ENCODE assay signal across 1 cellular context in the genomic region with DNA sequence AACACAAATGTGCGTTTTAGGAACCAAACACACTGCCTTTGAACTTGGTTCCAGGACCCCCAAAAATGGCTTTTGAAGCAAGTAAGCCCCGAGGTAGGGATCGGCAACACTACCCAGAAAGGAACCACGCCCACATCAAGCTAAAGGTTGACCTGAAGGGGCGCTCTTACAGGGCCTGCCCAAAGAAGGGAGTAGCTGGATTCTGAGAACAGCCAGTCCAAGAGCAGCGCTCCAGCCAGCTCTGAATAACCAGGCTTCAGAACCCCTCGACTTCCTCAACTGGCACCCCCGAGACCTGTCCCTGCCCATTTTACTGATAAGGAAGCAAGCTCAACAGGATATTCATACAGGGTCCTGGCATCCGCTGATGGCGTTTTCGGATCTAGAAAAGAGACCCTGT.
TF ChIP-seq lines count a peak whose summit lies in the region.

No MANE protein-coding gene starts in this region.

TF ChIP-seq in K562, 482 proteins besides CTCF, POLR2A, EP300 and RAD21:
- TF ChIP-seq KLF13 (tag; IDR thresholded peaks at IDR 0.05; ENCODE audit: borderline replicate concordance, low read depth): peak; percentile 84
- TF ChIP-seq, protein P1, sequence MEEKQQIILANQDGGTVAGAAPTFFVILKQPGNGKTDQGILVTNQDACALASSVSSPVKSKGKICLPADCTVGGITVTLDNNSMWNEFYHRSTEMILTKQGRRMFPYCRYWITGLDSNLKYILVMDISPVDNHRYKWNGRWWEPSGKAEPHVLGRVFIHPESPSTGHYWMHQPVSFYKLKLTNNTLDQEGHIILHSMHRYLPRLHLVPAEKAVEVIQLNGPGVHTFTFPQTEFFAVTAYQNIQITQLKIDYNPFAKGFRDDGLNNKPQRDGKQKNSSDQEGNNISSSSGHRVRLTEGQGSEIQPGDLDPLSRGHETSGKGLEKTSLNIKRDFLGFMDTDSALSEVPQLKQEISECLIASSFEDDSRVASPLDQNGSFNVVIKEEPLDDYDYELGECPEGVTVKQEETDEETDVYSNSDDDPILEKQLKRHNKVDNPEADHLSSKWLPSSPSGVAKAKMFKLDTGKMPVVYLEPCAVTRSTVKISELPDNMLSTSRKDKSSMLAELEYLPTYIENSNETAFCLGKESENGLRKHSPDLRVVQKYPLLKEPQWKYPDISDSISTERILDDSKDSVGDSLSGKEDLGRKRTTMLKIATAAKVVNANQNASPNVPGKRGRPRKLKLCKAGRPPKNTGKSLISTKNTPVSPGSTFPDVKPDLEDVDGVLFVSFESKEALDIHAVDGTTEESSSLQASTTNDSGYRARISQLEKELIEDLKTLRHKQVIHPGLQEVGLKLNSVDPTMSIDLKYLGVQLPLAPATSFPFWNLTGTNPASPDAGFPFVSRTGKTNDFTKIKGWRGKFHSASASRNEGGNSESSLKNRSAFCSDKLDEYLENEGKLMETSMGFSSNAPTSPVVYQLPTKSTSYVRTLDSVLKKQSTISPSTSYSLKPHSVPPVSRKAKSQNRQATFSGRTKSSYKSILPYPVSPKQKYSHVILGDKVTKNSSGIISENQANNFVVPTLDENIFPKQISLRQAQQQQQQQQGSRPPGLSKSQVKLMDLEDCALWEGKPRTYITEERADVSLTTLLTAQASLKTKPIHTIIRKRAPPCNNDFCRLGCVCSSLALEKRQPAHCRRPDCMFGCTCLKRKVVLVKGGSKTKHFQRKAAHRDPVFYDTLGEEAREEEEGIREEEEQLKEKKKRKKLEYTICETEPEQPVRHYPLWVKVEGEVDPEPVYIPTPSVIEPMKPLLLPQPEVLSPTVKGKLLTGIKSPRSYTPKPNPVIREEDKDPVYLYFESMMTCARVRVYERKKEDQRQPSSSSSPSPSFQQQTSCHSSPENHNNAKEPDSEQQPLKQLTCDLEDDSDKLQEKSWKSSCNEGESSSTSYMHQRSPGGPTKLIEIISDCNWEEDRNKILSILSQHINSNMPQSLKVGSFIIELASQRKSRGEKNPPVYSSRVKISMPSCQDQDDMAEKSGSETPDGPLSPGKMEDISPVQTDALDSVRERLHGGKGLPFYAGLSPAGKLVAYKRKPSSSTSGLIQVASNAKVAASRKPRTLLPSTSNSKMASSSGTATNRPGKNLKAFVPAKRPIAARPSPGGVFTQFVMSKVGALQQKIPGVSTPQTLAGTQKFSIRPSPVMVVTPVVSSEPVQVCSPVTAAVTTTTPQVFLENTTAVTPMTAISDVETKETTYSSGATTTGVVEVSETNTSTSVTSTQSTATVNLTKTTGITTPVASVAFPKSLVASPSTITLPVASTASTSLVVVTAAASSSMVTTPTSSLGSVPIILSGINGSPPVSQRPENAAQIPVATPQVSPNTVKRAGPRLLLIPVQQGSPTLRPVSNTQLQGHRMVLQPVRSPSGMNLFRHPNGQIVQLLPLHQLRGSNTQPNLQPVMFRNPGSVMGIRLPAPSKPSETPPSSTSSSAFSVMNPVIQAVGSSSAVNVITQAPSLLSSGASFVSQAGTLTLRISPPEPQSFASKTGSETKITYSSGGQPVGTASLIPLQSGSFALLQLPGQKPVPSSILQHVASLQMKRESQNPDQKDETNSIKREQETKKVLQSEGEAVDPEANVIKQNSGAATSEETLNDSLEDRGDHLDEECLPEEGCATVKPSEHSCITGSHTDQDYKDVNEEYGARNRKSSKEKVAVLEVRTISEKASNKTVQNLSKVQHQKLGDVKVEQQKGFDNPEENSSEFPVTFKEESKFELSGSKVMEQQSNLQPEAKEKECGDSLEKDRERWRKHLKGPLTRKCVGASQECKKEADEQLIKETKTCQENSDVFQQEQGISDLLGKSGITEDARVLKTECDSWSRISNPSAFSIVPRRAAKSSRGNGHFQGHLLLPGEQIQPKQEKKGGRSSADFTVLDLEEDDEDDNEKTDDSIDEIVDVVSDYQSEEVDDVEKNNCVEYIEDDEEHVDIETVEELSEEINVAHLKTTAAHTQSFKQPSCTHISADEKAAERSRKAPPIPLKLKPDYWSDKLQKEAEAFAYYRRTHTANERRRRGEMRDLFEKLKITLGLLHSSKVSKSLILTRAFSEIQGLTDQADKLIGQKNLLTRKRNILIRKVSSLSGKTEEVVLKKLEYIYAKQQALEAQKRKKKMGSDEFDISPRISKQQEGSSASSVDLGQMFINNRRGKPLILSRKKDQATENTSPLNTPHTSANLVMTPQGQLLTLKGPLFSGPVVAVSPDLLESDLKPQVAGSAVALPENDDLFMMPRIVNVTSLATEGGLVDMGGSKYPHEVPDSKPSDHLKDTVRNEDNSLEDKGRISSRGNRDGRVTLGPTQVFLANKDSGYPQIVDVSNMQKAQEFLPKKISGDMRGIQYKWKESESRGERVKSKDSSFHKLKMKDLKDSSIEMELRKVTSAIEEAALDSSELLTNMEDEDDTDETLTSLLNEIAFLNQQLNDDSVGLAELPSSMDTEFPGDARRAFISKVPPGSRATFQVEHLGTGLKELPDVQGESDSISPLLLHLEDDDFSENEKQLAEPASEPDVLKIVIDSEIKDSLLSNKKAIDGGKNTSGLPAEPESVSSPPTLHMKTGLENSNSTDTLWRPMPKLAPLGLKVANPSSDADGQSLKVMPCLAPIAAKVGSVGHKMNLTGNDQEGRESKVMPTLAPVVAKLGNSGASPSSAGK (IDR thresholded peaks at IDR 0.05): no peak
- TF ChIP-seq, protein P2, sequence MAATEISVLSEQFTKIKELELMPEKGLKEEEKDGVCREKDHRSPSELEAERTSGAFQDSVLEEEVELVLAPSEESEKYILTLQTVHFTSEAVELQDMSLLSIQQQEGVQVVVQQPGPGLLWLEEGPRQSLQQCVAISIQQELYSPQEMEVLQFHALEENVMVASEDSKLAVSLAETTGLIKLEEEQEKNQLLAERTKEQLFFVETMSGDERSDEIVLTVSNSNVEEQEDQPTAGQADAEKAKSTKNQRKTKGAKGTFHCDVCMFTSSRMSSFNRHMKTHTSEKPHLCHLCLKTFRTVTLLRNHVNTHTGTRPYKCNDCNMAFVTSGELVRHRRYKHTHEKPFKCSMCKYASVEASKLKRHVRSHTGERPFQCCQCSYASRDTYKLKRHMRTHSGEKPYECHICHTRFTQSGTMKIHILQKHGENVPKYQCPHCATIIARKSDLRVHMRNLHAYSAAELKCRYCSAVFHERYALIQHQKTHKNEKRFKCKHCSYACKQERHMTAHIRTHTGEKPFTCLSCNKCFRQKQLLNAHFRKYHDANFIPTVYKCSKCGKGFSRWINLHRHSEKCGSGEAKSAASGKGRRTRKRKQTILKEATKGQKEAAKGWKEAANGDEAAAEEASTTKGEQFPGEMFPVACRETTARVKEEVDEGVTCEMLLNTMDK (IDR thresholded peaks at IDR 0.05; ENCODE audit: borderline replicate concordance, insufficient read depth, low read depth, low read length, poor library complexity, severe bottlenecking): peak; percentile 25
